In the genomic region with DNA sequence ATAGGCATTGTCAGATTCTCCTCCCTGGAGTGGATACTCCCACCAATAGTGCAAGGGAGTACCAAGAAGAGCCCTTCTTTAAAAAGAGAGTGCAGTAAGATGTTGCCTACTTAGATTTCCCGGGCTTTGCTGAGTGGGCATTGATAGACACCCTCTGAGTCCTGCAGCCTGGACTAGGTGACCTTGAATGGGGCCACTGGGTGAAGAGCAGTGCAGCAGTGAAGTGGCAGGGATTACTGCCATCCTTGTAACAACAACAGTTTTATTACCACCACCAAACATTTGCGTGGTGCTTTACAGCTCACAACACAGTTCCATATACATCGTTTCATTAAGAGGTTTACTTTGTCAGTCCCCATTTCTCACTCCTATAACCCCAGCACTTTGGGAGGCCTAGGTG, we compare ENCODE assay signal across 21 cellular contexts. TPM values are rescaled to one million over a fixed set of nuclear protein-coding genes. Genes with fewer than 3 reads are reported as not detected.
DNase-seq lines count a peak whose midpoint lies in the region; ATAC-seq and TF ChIP-seq lines count a peak whose summit lies in the region.
"Had no signal": no experiment of that assay in that cellular context is flagged by ENCODE, and none has a peak within 500 bp of the region (broad histone marks: within the 10 kb centered on the region; RNA-seq: fewer than 3 reads in every experiment).

No MANE protein-coding gene starts in this region.

- H3K79me1 ChIP-seq in mesenchymal stem cell (replicated peaks; ENCODE audit: low read length, poor library complexity, severe bottlenecking): peaks cover 9% of the 10 kb centered on the region

- peak overlapping the region; percentile 64 to 86 for H3K27ac ChIP-seq in coronary artery
- H3K27ac ChIP-seq in mesenchymal stem cell (ENCODE audit: low read length, poor library complexity, severe bottlenecking): peak overlapping the region; percentile 1
- H3K27ac ChIP-seq in uterus: peak overlapping the region; percentile 67 to 73
- H3K27ac ChIP-seq: gastrocnemius medialis, SK-N-MC had no signal

- no peak overlapping the region for H2BK15ac ChIP-seq in mesenchymal stem cell (ENCODE audit: low read depth, poor library complexity, severe bottlenecking)

- no peak for ATAC-seq in activated T-cell treated with anti-CD3 and anti-CD28 coated beads, Interleukin-2, amount 50 U/mL, for 72 hours (replicated peaks in 1 of 2)
- ATAC-seq in HG02885 (IDR thresholded peaks at IDR 0.05; ENCODE audit: poor library complexity, unreplicated experiment): no peak
- ATAC-seq: activated CD4-positive, alpha-beta T cell treated with anti-CD3 and anti-CD28 coated beads for 36 hours; gastrocnemius medialis had no signal

- peak overlapping the region in 1 of 2 experiments; percentile 48 for H3K18ac ChIP-seq in mesenchymal stem cell (ENCODE audit: low read depth in 1 of 2, low read length in 2 of 2)

- H2AFZ ChIP-seq in mesenchymal stem cell (ENCODE audit: low read depth, low read length): no peak overlapping the region

- H3K4me3 ChIP-seq in coronary artery (no peak overlapping the region), mesenchymal stem cell (ENCODE audit: insufficient read depth in 1 of 2, low read depth in 1 of 2, low read length in 2 of 2) (no peak overlapping the region), uterus (no peak overlapping the region)
- H3K4me3 ChIP-seq: gastrocnemius medialis, SK-N-MC had no signal

- no peak overlapping the region for H3K23ac ChIP-seq in mesenchymal stem cell (ENCODE audit: low read length in 2 of 2)

- H3K9me3 Mint-ChIP-seq in activated T-cell treated with anti-CD3 and anti-CD28 coated beads, Interleukin-2, amount 50 U/mL, for 72 hours: peaks cover 0 to 2% of the 10 kb centered on the region in 2 donors

- no peak for TF ChIP-seq CTCF in coronary artery (IDR thresholded peaks at IDR 0.05)
- no peak for TF ChIP-seq CTCF in uterus (IDR thresholded peaks at IDR 0.05)

- H3K4me2 ChIP-seq in mesenchymal stem cell (ENCODE audit: low read length, poor library complexity, severe bottlenecking): no peak overlapping the region

- H3K27ac Mint-ChIP-seq in activated T-cell treated with anti-CD3 and anti-CD28 coated beads, Interleukin-2, amount 50 U/mL, for 72 hours: no peak overlapping the region
- H3K27ac Mint-ChIP-seq: activated naive CD4-positive, alpha-beta T cell treated with anti-CD3 and anti-CD28 coated beads for 36 hours had no signal

- intact Hi-C loops in uterus (cut with DNase I; ENCODE audit: low total_unique reads): no loop called here

- H2BK120ac ChIP-seq in mesenchymal stem cell (ENCODE audit: low read depth, low read length): no peak overlapping the region

- no peaks in the 10 kb centered on the region for H3K9me3 ChIP-seq in mesenchymal stem cell (ENCODE audit: control insufficient read depth, low read length)
- H3K9me3 ChIP-seq in uterus: no peaks in the 10 kb centered on the region
- H3K9me3 ChIP-seq: gastrocnemius medialis had no signal

- H3K4me1 ChIP-seq in mesenchymal stem cell (ENCODE audit: control insufficient read depth, insufficient read depth, low read depth, low read length) (peaks cover 26% of the 10 kb centered on the region), uterus (peaks cover 0 to 10% of the 10 kb centered on the region in 2 donors)
- H3K4me1 ChIP-seq: gastrocnemius medialis had no signal

- H3K36me3 Mint-ChIP-seq in activated T-cell treated with anti-CD3 and anti-CD28 coated beads, Interleukin-2, amount 50 U/mL, for 72 hours (ENCODE audit: insufficient read depth in 2 of 2): peaks cover 10 to 35% of the 10 kb centered on the region in 2 donors

- H3K4me3 Mint-ChIP-seq in activated T-cell treated with anti-CD3 and anti-CD28 coated beads, Interleukin-2, amount 50 U/mL, for 72 hours: no peak overlapping the region
- H3K4me3 Mint-ChIP-seq: activated CD4-positive, alpha-beta T cell treated with anti-CD3 and anti-CD28 coated beads for 36 hours; activated naive CD4-positive, alpha-beta T cell treated with anti-CD3 and anti-CD28 coated beads for 36 hours; CD14-positive monocyte had no signal

- no peak overlapping the region for H2BK5ac ChIP-seq in mesenchymal stem cell (ENCODE audit: low read depth, low read length, poor library complexity, severe bottlenecking)

- peaks cover 8 to 18% of the 10 kb centered on the region in 2 experiments for H3K36me3 ChIP-seq in mesenchymal stem cell (ENCODE audit: control insufficient read depth in 1 of 2, insufficient read depth in 2 of 2, low read depth in 1 of 2, low read length in 2 of 2)
- H3K36me3 ChIP-seq in uterus: no peaks in the 10 kb centered on the region
- H3K36me3 ChIP-seq: gastrocnemius medialis had no signal

- no peak overlapping the region for H4K91ac ChIP-seq in mesenchymal stem cell (ENCODE audit: low read length)

- peak; percentile 5 to 9 for DNase-seq in activated T-cell treated with anti-CD3 and anti-CD28 coated beads, Interleukin-2, amount 50 U/mL, for 48 hours
- DNase-seq in activated T-cell treated with anti-CD3 and anti-CD28 coated beads, Interleukin-2, amount 50 U/mL, for 72 hours: no peak
- DNase-seq in coronary artery (ENCODE audit: low spot score) (peak; percentile 52), mesenchymal stem cell (no peak), uterus (no peak), T-helper 1 cell (no peak)
- no peak for DNase-seq in stimulated activated CD4-positive, alpha-beta T cell treated with anti-CD3 and anti-CD28 coated beads, Interleukin-2, amount 100 ng/mL, for 24 hours
- DNase-seq: ACHN; activated CD4-positive, alpha-beta T cell treated with anti-CD3 and anti-CD28 coated beads for 36 hours; activated CD8-positive, alpha-beta memory T cell treated with anti-CD3 and anti-CD28 coated beads, Interleukin-2, amount 50 U/mL, for 48 hours; activated naive CD4-positive, alpha-beta T cell treated with anti-CD3 and anti-CD28 coated beads for 36 hours; dermis blood vessel endothelial cell; DMS53; gastrocnemius medialis; NCI-H1105; NCI-H526 treated with DMSO at 0.1 percent for 48 hours; stimulated activated CD4-positive, alpha-beta T cell treated with anti-CD3 and anti-CD28 coated beads, Interleukin-4, amount 100 ng/mL, for 24 hours; substantia nigra had no signal

- H2AK5ac ChIP-seq in mesenchymal stem cell (ENCODE audit: low read length, severe bottlenecking): peak overlapping the region; percentile 33

- WGBS in mesenchymal stem cell: 59% methylated on average over 3 of the region's 3 CpGs

- no peak for TF ChIP-seq POLR2A in uterus (IDR thresholded peaks at IDR 0.05)

- H3K4ac ChIP-seq in mesenchymal stem cell (ENCODE audit: low read depth in 1 of 2, low read length in 2 of 2): peak overlapping the region in 1 of 2 experiments; percentile 64

- H3K9ac ChIP-seq in mesenchymal stem cell (ENCODE audit: low read length): no peak overlapping the region

- peaks cover 72% of the 10 kb centered on the region for H3K4me1 Mint-ChIP-seq in activated T-cell treated with anti-CD3 and anti-CD28 coated beads, Interleukin-2, amount 50 U/mL, for 72 hours (ENCODE audit: low read depth)

- no peaks in the 10 kb centered on the region for H3K27me3 ChIP-seq in mesenchymal stem cell (ENCODE audit: control insufficient read depth in 1 of 2, insufficient read depth in 1 of 2, low read length in 2 of 2)
- H3K27me3 ChIP-seq in uterus: no peaks in the 10 kb centered on the region
- H3K27me3 ChIP-seq: gastrocnemius medialis had no signal

- peak overlapping the region; percentile 83 for H4K8ac ChIP-seq in mesenchymal stem cell (ENCODE audit: low read length)

- peak overlapping the region; percentile 7 to 95 for H2BK12ac ChIP-seq in mesenchymal stem cell (ENCODE audit: low read length in 2 of 2)

- no peak overlapping the region for H3K14ac ChIP-seq in mesenchymal stem cell (ENCODE audit: low read length in 2 of 2)

- no peaks in the 10 kb centered on the region for H3K27me3 Mint-ChIP-seq in activated T-cell treated with anti-CD3 and anti-CD28 coated beads, Interleukin-2, amount 50 U/mL, for 72 hours (ENCODE audit: low read depth)
- H3K27me3 Mint-ChIP-seq: activated CD4-positive, alpha-beta T cell treated with anti-CD3 and anti-CD28 coated beads for 36 hours had no signal

RNA-seq across cellular contexts. Expression of gene MICAL2, which starts 59.4 kb away (rescaled TPM):
- total RNA-seq in activated T-cell treated with anti-CD3 and anti-CD28 coated beads, Interleukin-2, amount 50 U/mL, for 72 hours: 100 to 1,000 TPM; 227 to 322 TPM
- polyA plus RNA-seq in mesenchymal stem cell (2013, experiment 1 of 2): 96.9 TPM
- polyA plus RNA-seq in mesenchymal stem cell (2013, experiment 2 of 2): 100 TPM
- total RNA-seq in uterus: 100 to 1,000 TPM in 1 of 4 donors, 10 to 100 TPM in 3; 29.6 to 139 (median 53.1) TPM

Comparison
In these comparisons a context has a peak if more than half of its experiments do, and no peak if none do; other contexts are left out.
1. DNase-seq: peak in activated T-cell treated with anti-CD3 and anti-CD28 coated beads, Interleukin-2, amount 50 U/mL, for 48 hours (2 of 2) and coronary artery (single experiment); none in activated T-cell treated with anti-CD3 and anti-CD28 coated beads, Interleukin-2, amount 50 U/mL, for 72 hours (0 of 2), mesenchymal stem cell (single experiment), uterus (0 of 2), stimulated activated CD4-positive, alpha-beta T cell treated with anti-CD3 and anti-CD28 coated beads, Interleukin-2, amount 100 ng/mL, for 24 hours (0 of 2) and T-helper 1 cell (0 of 5).
2. H3K27ac ChIP-seq: peak in every context shown above with its lines; median percentile 75 in coronary artery; 70 in uterus; 1 in mesenchymal stem cell.